In the genomic region with DNA sequence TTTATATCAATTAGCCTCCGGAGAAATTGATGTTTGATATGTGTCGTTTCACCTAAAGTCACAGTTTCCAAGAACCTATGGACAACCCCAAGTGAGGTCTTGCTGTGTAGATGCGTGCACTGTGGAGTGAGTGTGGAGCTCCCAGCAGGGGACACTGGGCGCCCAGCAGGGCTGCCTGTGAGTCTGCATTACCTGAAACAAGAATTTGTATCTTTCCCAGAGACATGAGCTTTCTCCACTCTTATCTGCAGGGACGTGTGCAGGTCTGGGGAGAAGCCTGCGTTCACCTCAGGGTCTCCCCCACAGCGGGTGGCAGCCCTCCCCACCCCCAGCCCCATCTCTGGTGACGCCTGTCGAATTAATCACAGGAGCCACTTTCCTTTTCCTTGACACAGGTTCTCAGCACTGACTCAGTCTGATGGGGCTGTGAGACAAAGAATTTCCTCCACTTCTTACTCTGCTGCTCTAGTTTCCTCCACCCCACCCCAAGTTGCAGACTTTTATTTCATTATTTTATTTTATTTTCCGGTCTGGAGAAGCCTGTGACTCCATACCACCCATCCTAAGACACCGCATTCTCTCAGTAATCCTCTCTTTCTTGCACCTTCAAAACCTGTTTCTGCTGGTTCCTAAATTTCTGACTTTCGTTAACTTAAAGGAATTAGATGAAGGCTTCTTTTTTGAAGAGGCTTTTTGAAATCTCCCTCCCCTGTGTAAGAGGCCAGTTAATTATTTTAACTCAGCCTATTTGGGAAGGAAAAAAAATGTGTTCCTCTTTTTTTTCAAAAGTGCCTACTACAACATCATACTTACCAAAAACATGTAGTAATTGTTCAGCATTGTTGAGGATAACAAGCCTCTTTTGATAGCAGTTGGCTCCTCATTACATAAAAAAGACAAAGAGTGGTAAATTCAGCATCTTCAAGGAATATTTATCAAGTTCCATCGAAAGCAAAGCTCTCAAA, we compare ENCODE assay signal across 1 cellular context.
TF ChIP-seq lines count a peak whose summit lies in the region.

No MANE protein-coding gene starts in this region.

TF ChIP-seq in A549, 52 proteins besides CTCF, POLR2A, EP300 and RAD21 (continued from another document):
- TF ChIP-seq SREBF2 (IDR thresholded peaks at IDR 0.05) (no peak), GATA3 (IDR thresholded peaks at IDR 0.05; ENCODE audit: borderline replicate concordance) (no peak), POLR2AphosphoS2 (conservative IDR thresholded peaks at IDR 0.05; ENCODE audit: low read length) (no peak), TP53 (CRISPR knock-in tag; IDR thresholded peaks at IDR 0.05) (no peak), SMC3 (IDR thresholded peaks at IDR 0.05) (no peak), NR3C1 (IDR thresholded peaks at IDR 0.05) (no peak), ESRRA (IDR thresholded peaks at IDR 0.05; ENCODE audit: borderline replicate concordance, low read length) (no peak), BHLHE40 (IDR thresholded peaks at IDR 0.05; ENCODE audit: low read depth, low read length) (no peak), KDM1A (IDR thresholded peaks at IDR 0.05; ENCODE audit: low read depth) (no peak)
TF ChIP-seq in A549: peak in this region for 0.
